Comparison of ENCODE assay signal across 1 cellular context in the genomic region with DNA sequence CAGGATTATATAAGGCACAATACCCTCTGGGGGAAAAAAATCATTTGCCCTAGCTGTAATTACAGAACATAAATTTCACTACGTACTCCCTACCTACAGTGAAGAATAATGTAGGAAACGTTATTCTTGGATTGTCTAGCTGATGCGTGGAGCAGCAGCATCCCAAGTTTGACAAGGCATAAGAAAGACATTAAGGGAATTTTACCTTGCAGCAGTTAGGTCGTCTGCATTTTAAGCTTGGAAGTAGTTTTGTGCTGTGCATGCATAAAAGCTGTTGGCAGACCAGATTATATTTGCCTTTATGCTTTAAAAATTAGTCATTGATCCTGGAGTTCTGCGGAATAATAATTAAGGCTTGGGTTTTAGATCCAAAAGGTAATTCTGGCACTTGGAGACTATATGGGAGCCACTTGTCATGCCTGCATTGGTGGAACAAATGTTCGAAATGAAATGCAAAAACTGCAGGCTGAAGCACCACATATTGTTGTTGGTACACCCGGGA.
TF ChIP-seq lines count a peak whose summit lies in the region.

No MANE protein-coding gene starts in this region.

TF ChIP-seq in A549, 52 proteins besides CTCF, POLR2A, EP300 and RAD21 (continued from another document):
- TF ChIP-seq HMGXB4 (CRISPR knock-in tag; IDR thresholded peaks at IDR 0.05; ENCODE audit: borderline replicate concordance) (no peak), REST (IDR thresholded peaks at IDR 0.05) (no peak), HOXA7 (CRISPR knock-in tag; IDR thresholded peaks at IDR 0.05) (no peak), TFCP2L1 (CRISPR knock-in tag; IDR thresholded peaks at IDR 0.05) (0 out of 2 replicates have a peak, but pooled peaks have one; percentile 65), RFX5 (IDR thresholded peaks at IDR 0.05) (no peak), ESRRA (IDR thresholded peaks at IDR 0.05; ENCODE audit: borderline replicate concordance, low read length) (no peak), CBX8 (IDR thresholded peaks at IDR 0.05) (no peak), MAFK (IDR thresholded peaks at IDR 0.05; ENCODE audit: partially characterized antibody) (no peak), CHD2 (IDR thresholded peaks at IDR 0.05; ENCODE audit: low read length, partially characterized antibody) (no peak), KDM5A (IDR thresholded peaks at IDR 0.05) (no peak), ZFP36 (IDR thresholded peaks at IDR 0.05; ENCODE audit: borderline replicate concordance, partially characterized antibody) (no peak)
